In genomic region chr22:26797910-26798309, GRCh38 we compare ENCODE assay signal across 1 cellular context.
TF ChIP-seq lines count a peak whose summit lies in the region.

No MANE protein-coding gene starts in this region.

TF ChIP-seq in HCT116, 20 proteins besides CTCF, POLR2A, EP300 and RAD21 (continued from another document):
- TF ChIP-seq JUND (IDR thresholded peaks at IDR 0.05) (no peak), CEBPB (IDR thresholded peaks at IDR 0.05; ENCODE audit: low read depth) (no peak), ZBTB33 (IDR thresholded peaks at IDR 0.05; ENCODE audit: extremely low read depth, insufficient replicate concordance, low read length) (no peak), EZH2phosphoT487 (IDR thresholded peaks at IDR 0.05; ENCODE audit: borderline replicate concordance) (no peak), TCF7L2 (IDR thresholded peaks at IDR 0.05; ENCODE audit: borderline replicate concordance, extremely low read depth, insufficient read depth, insufficient read length) (no peak), POLR2AphosphoS5 (IDR thresholded peaks at IDR 0.05; ENCODE audit: low read depth, low read length) (no peak), EGR1 (IDR thresholded peaks at IDR 0.05; ENCODE audit: low read depth) (no peak), EZH2 (IDR thresholded peaks at IDR 0.05) (no peak)
- TF ChIP-seq, protein P1, sequence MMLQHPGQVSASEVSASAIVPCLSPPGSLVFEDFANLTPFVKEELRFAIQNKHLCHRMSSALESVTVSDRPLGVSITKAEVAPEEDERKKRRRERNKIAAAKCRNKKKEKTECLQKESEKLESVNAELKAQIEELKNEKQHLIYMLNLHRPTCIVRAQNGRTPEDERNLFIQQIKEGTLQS (IDR thresholded peaks at IDR 0.05): no peak
- TF ChIP-seq, protein P2, sequence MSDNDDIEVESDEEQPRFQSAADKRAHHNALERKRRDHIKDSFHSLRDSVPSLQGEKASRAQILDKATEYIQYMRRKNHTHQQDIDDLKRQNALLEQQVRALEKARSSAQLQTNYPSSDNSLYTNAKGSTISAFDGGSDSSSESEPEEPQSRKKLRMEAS (IDR thresholded peaks at IDR 0.05): no peak
